ENCODE assay signal across 18 cellular contexts in genomic region chr6:11292291-11292552, GRCh38. TPM values are rescaled to one million over a fixed set of nuclear protein-coding genes. Genes with fewer than 3 reads are reported as not detected.
DNase-seq lines count a peak whose midpoint lies in the region; ATAC-seq and TF ChIP-seq lines count a peak whose summit lies in the region.
"Had no signal": no experiment of that assay in that cellular context is flagged by ENCODE, and none has a peak within 500 bp of the region (broad histone marks: within the 10 kb centered on the region; RNA-seq: fewer than 3 reads in every experiment).

No MANE protein-coding gene starts in this region.

- H3K27me3 Mint-ChIP-seq in activated CD8-positive, alpha-beta memory T cell treated with anti-CD3 and anti-CD28 coated beads, Interleukin-2, amount 10 ng/mL, durations not matched to agents 7 days and 5 days: no peaks in the 10 kb centered on the region
- H3K27me3 Mint-ChIP-seq in immature natural killer cell (ENCODE audit: low read depth in 3 of 3) (no peaks in the 10 kb centered on the region), Caco-2 (ENCODE audit: insufficient read depth, unreplicated experiment) (no peaks in the 10 kb centered on the region)
- H3K27me3 Mint-ChIP-seq: CD8-positive, alpha-beta memory T cell had no signal

- POLR2A ChIA-PET in PC-3 (lab: Charles Lee; ENCODE audit: unreplicated experiment): no interaction called here
- POLR2A ChIA-PET in Caco-2 (lab: Charles Lee): interaction anchor here (0.6 to 1.2 kb wide), 2 partner anchors 53 to 60 kb away, joined by 3 to 6 read pairs; partner anchors contain the start of gene NEDD9

- H3K36me3 ChIP-seq in KOPT-K1 (ENCODE audit: insufficient read depth, low read length): peaks cover 13% of the 10 kb centered on the region
- no peaks in the 10 kb centered on the region for H3K36me3 ChIP-seq in smooth muscle cell (ENCODE audit: low read depth)
- no peaks in the 10 kb centered on the region for H3K36me3 ChIP-seq in PC-3 (ENCODE audit: low read depth, low read length)
- no peaks in the 10 kb centered on the region for H3K36me3 ChIP-seq in Caco-2 (ENCODE audit: control insufficient read depth, insufficient read depth, low read length)

- peak overlapping the region; percentile 8 for H3K27ac Mint-ChIP-seq in activated CD8-positive, alpha-beta memory T cell treated with anti-CD3 and anti-CD28 coated beads, Interleukin-2, amount 10 ng/mL, durations not matched to agents 7 days and 5 days
- H3K27ac Mint-ChIP-seq in immature natural killer cell (peak overlapping the region in 4 of 6 donors; percentile 24 to 67 (median 42)), Caco-2 (ENCODE audit: unreplicated experiment) (no peak overlapping the region)

- 9% methylated on average over 3 of the region's 3 CpGs for WGBS in smooth muscle cell (ENCODE audit: low lambda C conversion rate)

- DNase-seq in activated CD8-positive, alpha-beta memory T cell treated with anti-CD3 and anti-CD28 coated beads, Interleukin-2, amount 10 ng/mL, durations not matched to agents 7 days and 5 days: no peak
- DNase-seq in activated CD8-positive, alpha-beta memory T cell treated with anti-CD3 and anti-CD28 coated beads, Interleukin-2, amount 50 U/mL, for 4 hours: no peak
- no peak for DNase-seq in immature natural killer cell
- DNase-seq in smooth muscle cell (lab: John Stamatoyannopoulos, UW; ENCODE audit: unreplicated experiment): no peak
- DNase-seq in PC-3: no peak
- no peak for DNase-seq in Caco-2
- no peak for DNase-seq in ureter (ENCODE audit: low spot score)
- DNase-seq: CD8-positive, alpha-beta memory T cell; DMS79 treated with DMSO at 0.1 percent for 48 hours; GOT3; IMR-90; NCI-H1417; NCI-H187 treated with DMSO at 0.1 percent for 48 hours; NCI-H345; NCI-H526; SHP77 treated with DMSO at 0.1 percent for 48 hours had no signal

- H3K4me3 ChIP-seq in smooth muscle cell (no peak overlapping the region), PC-3 (ENCODE audit: low read length) (no peak overlapping the region), Caco-2 (ENCODE audit: low read depth, low read length) (no peak overlapping the region)
- H3K4me3 ChIP-seq: BLaER1 had no signal

- peak overlapping the region; percentile 20 for H3K27ac ChIP-seq in KOPT-K1 (ENCODE audit: low read depth, low read length, poor library complexity, severe bottlenecking)
- H3K27ac ChIP-seq in smooth muscle cell (ENCODE audit: low read depth): peak overlapping the region; percentile 35
- H3K27ac ChIP-seq in PC-3 (ENCODE audit: low read length): no peak overlapping the region
- H3K27ac ChIP-seq: BLaER1 had no signal

- intact Hi-C loops in PC-3 (cut with micrococcal nuclease): no loop called here
- intact Hi-C loops in Caco-2 (cut with micrococcal nuclease; ENCODE audit: unreplicated experiment): no loop called here

- H3K4me1 ChIP-seq in smooth muscle cell (ENCODE audit: low read depth): no peaks in the 10 kb centered on the region
- no peaks in the 10 kb centered on the region for H3K4me1 ChIP-seq in PC-3 (ENCODE audit: insufficient read depth, low read length)
- H3K4me1 ChIP-seq in Caco-2: peaks cover 32% of the 10 kb centered on the region
- H3K4me1 ChIP-seq: BLaER1 had no signal

- peaks cover 10% of the 10 kb centered on the region for H3K9me3 Mint-ChIP-seq in activated CD8-positive, alpha-beta memory T cell treated with anti-CD3 and anti-CD28 coated beads, Interleukin-2, amount 10 ng/mL, durations not matched to agents 7 days and 5 days (ENCODE audit: low read depth)
- H3K9me3 Mint-ChIP-seq in immature natural killer cell (no peaks in the 10 kb centered on the region), Caco-2 (ENCODE audit: unreplicated experiment) (peaks cover 19% of the 10 kb centered on the region)

- H4K20me1 ChIP-seq in smooth muscle cell (ENCODE audit: low read depth) (no peaks in the 10 kb centered on the region), PC-3 (ENCODE audit: low read length) (no peaks in the 10 kb centered on the region)
- H4K20me1 ChIP-seq: BLaER1 had no signal

- TF ChIP-seq CTCF in smooth muscle cell (IDR thresholded peaks at IDR 0.05; ENCODE audit: borderline replicate concordance, insufficient read depth, poor library complexity, severe bottlenecking): no peak
- TF ChIP-seq CTCF in PC-3 (conservative IDR thresholded peaks at IDR 0.05; ENCODE audit: low read depth, low read length): no peak
- TF ChIP-seq CTCF in Caco-2 (IDR thresholded peaks at IDR 0.05; ENCODE audit: insufficient read depth in 1 of 2, low read depth in 1 of 2, low read length in 1 of 2, severe bottlenecking in 1 of 2, unreplicated experiment in 1 of 2): no peak

- H3K9me2 ChIP-seq in PC-3 (replicated peaks; ENCODE audit: low read length): no peaks in the 10 kb centered on the region

- H3F3A ChIP-seq in smooth muscle cell (ENCODE audit: low read depth) (peaks cover 9% of the 10 kb centered on the region), PC-3 (ENCODE audit: low read length, unreplicated experiment) (no peaks in the 10 kb centered on the region)

- H3K9me3 ChIP-seq in KOPT-K1 (ENCODE audit: insufficient read depth, low read length, poor library complexity, severe bottlenecking) (peaks cover 15% of the 10 kb centered on the region), smooth muscle cell (replicated peaks; ENCODE audit: low read depth) (peaks cover 6% of the 10 kb centered on the region), PC-3 (ENCODE audit: low read length) (no peaks in the 10 kb centered on the region), Caco-2 (peaks cover 7% of the 10 kb centered on the region; the same call in 1 of the 2 replicates)

- H3K9ac ChIP-seq in smooth muscle cell (ENCODE audit: low read depth): no peak overlapping the region
- no peak overlapping the region for H3K9ac ChIP-seq in PC-3 (ENCODE audit: low read length)
- H3K9ac ChIP-seq: BLaER1 had no signal

- no peaks in the 10 kb centered on the region for H3K79me2 ChIP-seq in smooth muscle cell (ENCODE audit: low read depth)
- H3K79me2 ChIP-seq in PC-3 (ENCODE audit: low read length): no peaks in the 10 kb centered on the region

- no peak for ATAC-seq in activated CD8-positive, alpha-beta memory T cell treated with anti-CD3 and anti-CD28 coated beads, Interleukin-2, amount 10 ng/mL, durations not matched to agents 7 days and 5 days
- ATAC-seq in PC-3: no peak

- BruUV-seq in PC-3 (replicated peaks; lab: Mats Ljungman, UMichigan) (no TSS peak), Caco-2 (replicated peaks; lab: Mats Ljungman, UMichigan) (no TSS peak)

- H3K27me3 ChIP-seq in smooth muscle cell (ENCODE audit: low read depth) (no peaks in the 10 kb centered on the region), PC-3 (ENCODE audit: low read length) (no peaks in the 10 kb centered on the region), Caco-2 (replicated peaks; ENCODE audit: control insufficient read depth, insufficient read depth, low read length) (no peaks in the 10 kb centered on the region)
- H3K27me3 ChIP-seq: BLaER1 had no signal

- H3K4me2 ChIP-seq in smooth muscle cell: peak overlapping the region; percentile 10
- H3K4me2 ChIP-seq in PC-3 (ENCODE audit: low read length): no peak overlapping the region
- H3K4me2 ChIP-seq: BLaER1 had no signal

- H3K36me3 Mint-ChIP-seq in activated CD8-positive, alpha-beta memory T cell treated with anti-CD3 and anti-CD28 coated beads, Interleukin-2, amount 10 ng/mL, durations not matched to agents 7 days and 5 days: peaks cover 76% of the 10 kb centered on the region
- H3K36me3 Mint-ChIP-seq in immature natural killer cell (peaks cover 31 to 57% (median 32%) of the 10 kb centered on the region in 3 donors), Caco-2 (ENCODE audit: insufficient read depth, unreplicated experiment) (no peaks in the 10 kb centered on the region)

- CTCF ChIA-PET in activated CD8-positive, alpha-beta memory T cell treated with anti-CD3 and anti-CD28 coated beads, Interleukin-2, amount 10 ng/mL, durations not matched to agents 7 days and 5 days (lab: Charles Lee): interaction anchor here (0.6 to 0.8 kb wide), 2 partner anchors 148 to 170 kb away, joined by 3 read pairs; no protein-coding TSS in a partner anchor
- CTCF ChIA-PET in PC-3 (lab: Charles Lee): no interaction called here
- CTCF ChIA-PET in Caco-2 (lab: Charles Lee): no interaction called here

- H3K4me1 Mint-ChIP-seq in activated CD8-positive, alpha-beta memory T cell treated with anti-CD3 and anti-CD28 coated beads, Interleukin-2, amount 10 ng/mL, durations not matched to agents 7 days and 5 days: peaks cover 30% of the 10 kb centered on the region
- H3K4me1 Mint-ChIP-seq in immature natural killer cell (peaks cover 57 to 64% of the 10 kb centered on the region in 2 donors), Caco-2 (ENCODE audit: low read depth, unreplicated experiment) (peaks cover 34% of the 10 kb centered on the region)

- H2AFZ ChIP-seq in smooth muscle cell (ENCODE audit: low read depth) (no peak overlapping the region), PC-3 (ENCODE audit: low read length) (no peak overlapping the region)

- no peak overlapping the region for H3K4me3 Mint-ChIP-seq in activated CD8-positive, alpha-beta memory T cell treated with anti-CD3 and anti-CD28 coated beads, Interleukin-2, amount 10 ng/mL, durations not matched to agents 7 days and 5 days
- H3K4me3 Mint-ChIP-seq in immature natural killer cell (peak overlapping the region; percentile 13 to 68 (median 63)), Caco-2 (ENCODE audit: unreplicated experiment) (no peak overlapping the region)

RNA-seq across cellular contexts. Expression of gene NEDD9, which starts 59.8 kb away (rescaled TPM):
- 100 to 1,000 TPM in 1 of 2 experiments, 10 to 100 TPM in 1; 84.5 to 114 TPM for total RNA-seq in activated CD8-positive, alpha-beta memory T cell treated with anti-CD3 and anti-CD28 coated beads, Interleukin-2, amount 10 ng/mL, durations not matched to agents 7 days and 5 days
- polyA plus RNA-seq in immature natural killer cell (10 to 100 TPM; 26.2 to 73.6 (median 27.6) TPM), smooth muscle cell (75.2 and 85.6 TPM in 2 replicates)
- total RNA-seq in smooth muscle cell (127 and 139 TPM in 2 replicates), PC-3 (2014; rRNA removed) (12.1 and 13.9 TPM in 2 replicates), Caco-2 (2022) (33.2 and 36.2 TPM in 2 replicates), ureter (65.8 TPM)

Comparison
In these comparisons a context has a peak if more than half of its experiments do, and no peak if none do; other contexts are left out.
1. H3K4me3 Mint-ChIP-seq: peak in immature natural killer cell (5 of 5); none in activated CD8-positive, alpha-beta memory T cell treated with anti-CD3 and anti-CD28 coated beads, Interleukin-2, amount 10 ng/mL, durations not matched to agents 7 days and 5 days (single experiment) and Caco-2 (single experiment).